ENCODE assay signal across 8 cellular contexts in the genomic region with DNA sequence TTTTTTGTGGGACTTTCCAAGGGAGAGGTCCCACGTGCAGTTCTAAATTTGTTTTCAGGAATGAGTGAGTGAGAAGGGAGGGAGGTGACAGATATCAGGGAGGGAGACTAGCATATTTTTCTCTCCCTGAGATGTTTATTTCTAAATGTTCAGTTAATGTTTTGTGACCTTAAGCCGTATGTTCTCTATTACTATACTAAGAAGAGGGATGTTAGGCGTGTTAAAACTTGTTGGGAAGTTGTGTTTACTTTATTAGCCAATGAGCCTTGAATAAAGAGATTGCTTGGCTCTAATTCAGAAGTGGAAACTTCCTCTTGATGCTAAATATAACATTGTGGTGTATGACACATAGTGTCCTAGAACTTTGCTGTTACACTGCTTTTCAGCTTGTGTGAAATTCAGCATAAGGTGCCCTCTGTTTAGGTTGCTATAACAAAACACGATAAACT. TPM values are rescaled to one million over a fixed set of nuclear protein-coding genes. Genes with fewer than 3 reads are reported as not detected.
DNase-seq lines count a peak whose midpoint lies in the region; ATAC-seq and TF ChIP-seq lines count a peak whose summit lies in the region.

No MANE protein-coding gene starts in this region.

- peaks cover 2 to 3% of the 10 kb centered on the region in 2 donors for H3K36me3 Mint-ChIP-seq in activated T-cell treated with anti-CD3 and anti-CD28 coated beads, Interleukin-2, amount 50 U/mL, for 72 hours (ENCODE audit: insufficient read depth in 2 of 2)

- no peak overlapping the region for H3K4me3 Mint-ChIP-seq in activated T-cell treated with anti-CD3 and anti-CD28 coated beads, Interleukin-2, amount 50 U/mL, for 72 hours

- H3K4me3 ChIP-seq in AG09309 (ENCODE audit: control insufficient read depth, low read depth, low read length), result no peak overlapping the region

- ATAC-seq in GM21360 (IDR thresholded peaks at IDR 0.05; ENCODE audit: unreplicated experiment) (peak; percentile 47), Right ventricle myocardium superior (ENCODE audit: poor library complexity) (peak; percentile 96), GM21526 (IDR thresholded peaks at IDR 0.05; ENCODE audit: low FRiP score, unreplicated experiment) (no peak)
- no peak for ATAC-seq in activated T-cell treated with anti-CD3 and anti-CD28 coated beads, Interleukin-2, amount 50 U/mL, for 72 hours (replicated peaks in 1 of 2)

- DNase-seq in AG09309 (ENCODE audit: low read depth) (peak; percentile 2), NOMO-1 (lab: John Stamatoyannopoulos, UW; ENCODE audit: unreplicated experiment in 2 of 2) (peak; percentile 72 to 94), Right ventricle myocardium superior (no peak), NK-92 (lab: John Stamatoyannopoulos, UW; ENCODE audit: unreplicated experiment) (no peak), GF-D8 (lab: John Stamatoyannopoulos, UW) (no peak)
- no peak for DNase-seq in activated T-cell treated with anti-CD3 and anti-CD28 coated beads, Interleukin-2, amount 50 U/mL, for 72 hours

- TF ChIP-seq CTCF in AG09309 (IDR thresholded peaks at IDR 0.05; ENCODE audit: control insufficient read depth, insufficient read depth, low read depth, low read length, missing control alignments), result no peak

- intact Hi-C loops in Right ventricle myocardium superior (cut with DNase I), result no loop called here

- peaks cover 0 to 6% of the 10 kb centered on the region in 2 donors for H3K9me3 Mint-ChIP-seq in activated T-cell treated with anti-CD3 and anti-CD28 coated beads, Interleukin-2, amount 50 U/mL, for 72 hours

- no peak overlapping the region for H3K27ac Mint-ChIP-seq in activated T-cell treated with anti-CD3 and anti-CD28 coated beads, Interleukin-2, amount 50 U/mL, for 72 hours

- peaks cover 17% of the 10 kb centered on the region for H3K4me1 Mint-ChIP-seq in activated T-cell treated with anti-CD3 and anti-CD28 coated beads, Interleukin-2, amount 50 U/mL, for 72 hours (ENCODE audit: low read depth)

- no peaks in the 10 kb centered on the region for H3K27me3 Mint-ChIP-seq in activated T-cell treated with anti-CD3 and anti-CD28 coated beads, Interleukin-2, amount 50 U/mL, for 72 hours (ENCODE audit: low read depth)

RNA-seq across cellular contexts. Expression of a gene that starts 37.3 kb away (rescaled TPM):
- 0.03 TPM for total RNA-seq in Right ventricle myocardium superior
- total RNA-seq in activated T-cell treated with anti-CD3 and anti-CD28 coated beads, Interleukin-2, amount 50 U/mL, for 72 hours, result under 1 TPM in 1 of 2 donors, not detected in 1; 0.70 TPM

Comparison
In these comparisons a context has a peak if more than half of its experiments do, and no peak if none do; other contexts are left out.
1. DNase-seq: peak in AG09309 (single experiment) and NOMO-1 (2 of 2); none in Right ventricle myocardium superior (single experiment), NK-92 (single experiment), activated T-cell treated with anti-CD3 and anti-CD28 coated beads, Interleukin-2, amount 50 U/mL, for 72 hours (0 of 2) and GF-D8 (single experiment).
2. ATAC-seq: peak in GM21360 (single experiment) and Right ventricle myocardium superior (single experiment); none in GM21526 (single experiment) and activated T-cell treated with anti-CD3 and anti-CD28 coated beads, Interleukin-2, amount 50 U/mL, for 72 hours (0 of 2).